In the genomic region with DNA sequence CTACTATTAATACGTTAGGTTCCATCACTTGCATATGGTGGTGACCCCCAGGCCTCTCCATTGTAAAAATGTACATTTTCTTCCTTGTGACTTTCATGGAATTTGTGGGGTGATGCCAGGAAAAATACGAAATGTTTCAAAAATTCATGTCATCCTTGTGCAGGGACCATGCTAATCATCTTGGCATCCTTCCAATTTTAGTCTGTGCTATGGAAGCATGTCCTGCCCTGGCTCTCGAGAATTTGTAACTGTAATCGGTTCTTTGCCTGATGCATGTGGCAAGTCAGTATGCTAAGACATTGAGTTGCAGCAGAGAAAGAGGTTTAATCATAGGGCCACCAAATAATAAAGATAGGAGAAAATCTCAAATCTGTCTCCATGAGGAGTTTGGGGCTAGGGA, we compare ENCODE assay signal across 2 cellular contexts.
TF ChIP-seq lines count a peak whose summit lies in the region.

No MANE protein-coding gene starts in this region.

TF ChIP-seq in SK-N-SH, 30 proteins besides CTCF, POLR2A, EP300 and RAD21:
- TF ChIP-seq RFX5 (IDR thresholded peaks at IDR 0.05; ENCODE audit: low read length) (no peak), NFIC (IDR thresholded peaks at IDR 0.05; ENCODE audit: borderline replicate concordance) (peak; percentile 60)

TF ChIP-seq in endothelial cell of umbilical vein, 7 proteins besides CTCF, POLR2A, EP300 and RAD21:
- TF ChIP-seq FOS (IDR thresholded peaks at IDR 0.05; ENCODE audit: borderline replicate concordance, insufficient read depth, low read length) = no peak
- TF ChIP-seq JUN (IDR thresholded peaks at IDR 0.05; ENCODE audit: borderline replicate concordance, insufficient read depth, insufficient read length, low read depth) = no peak
- no peak for TF ChIP-seq MYC (IDR thresholded peaks at IDR 0.05; ENCODE audit: low read depth, low read length)
- TF ChIP-seq EZH2 (IDR thresholded peaks at IDR 0.05; ENCODE audit: borderline replicate concordance, low read depth, low read length, severe bottlenecking) = no peak
- TF ChIP-seq POLR2AphosphoS5 (IDR thresholded peaks at IDR 0.05; ENCODE audit: insufficient read depth, low read depth, low read length) = no peak
- TF ChIP-seq GATA2 (IDR thresholded peaks at IDR 0.05; ENCODE audit: insufficient read depth, insufficient read length, low read depth, low read length) = no peak
- no peak for TF ChIP-seq MAX (IDR thresholded peaks at IDR 0.05; ENCODE audit: insufficient read depth, insufficient read length)
